In the genomic region with DNA sequence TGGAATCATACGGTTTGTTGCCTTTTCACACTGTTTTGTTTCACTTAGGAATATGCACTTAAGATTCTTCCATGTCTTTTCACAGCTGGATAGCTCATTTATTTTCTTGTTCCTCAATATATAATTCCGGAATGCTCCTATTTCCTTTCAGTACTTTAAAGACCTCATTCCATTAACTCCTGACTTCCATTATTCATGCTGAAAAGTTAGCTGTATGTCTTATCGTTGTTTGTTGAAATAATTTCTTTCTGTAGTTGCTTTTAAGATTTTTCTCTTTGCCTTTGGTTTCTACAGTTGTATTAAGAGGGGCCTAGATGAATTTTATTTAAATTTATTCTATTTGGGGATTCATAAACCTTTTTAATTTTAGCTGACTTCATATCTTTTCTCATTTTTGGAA, we compare ENCODE assay signal across 25 cellular contexts.
"Had no signal": no experiment of that assay in that cellular context is flagged by ENCODE, and none has a peak within 500 bp of the region (broad histone marks: within the 10 kb centered on the region; RNA-seq: fewer than 3 reads in every experiment).

No MANE protein-coding gene starts in this region.

- H3K4me3 ChIP-seq: breast epithelium, lower lobe of right lung, neural progenitor cell, right atrium auricular region, suprapubic skin, tibial artery, upper lobe of right lung had no signal

- H3K9me3 ChIP-seq: suprapubic skin had no signal

- H3K27ac ChIP-seq: breast epithelium, lower lobe of right lung, neural progenitor cell, right atrium auricular region, suprapubic skin, tibial artery, upper lobe of right lung had no signal

- H3K4me1 ChIP-seq: breast epithelium, lower lobe of right lung, neural progenitor cell, right atrium auricular region, suprapubic skin, tibial artery, upper lobe of right lung had no signal

- DNase-seq: activated B cell treated with CpG ODN at 0.5 μM for 24 hours; activated CD4-positive, alpha-beta T cell treated with anti-CD3 and anti-CD28 coated beads, Interleukin-2, amount 50 U/mL, for 1 hour; activated CD8-positive, alpha-beta memory T cell treated with anti-CD3 and anti-CD28 coated beads, Interleukin-2, amount 10 ng/mL, durations not matched to agents 7 days and 5 days; activated CD8-positive, alpha-beta T cell treated with anti-CD3 and anti-CD28 coated beads, Interleukin-2, amount 10 ng/mL, durations not matched to agents 7 days and 5 days; activated T-cell treated with anti-CD3 and anti-CD28 coated beads, Interleukin-2, amount 50 U/mL, for 48 hours; central memory CD4-positive, alpha-beta T cell; endodermal cell; foreskin fibroblast; head of caudate nucleus; hypothalamus; immature natural killer cell; lower lobe of right lung; mesenchymal stem cell; natural killer cell; occipital lobe; stimulated activated CD4-positive, alpha-beta T cell treated with anti-CD3 and anti-CD28 coated beads, Interleukin-15, amount 100 ng/mL, for 24 hours; stimulated activated CD4-positive, alpha-beta T cell treated with anti-CD3 and anti-CD28 coated beads, Interleukin-2, amount 100 ng/mL, for 24 hours; stimulated activated naive B cell treated with anti-CD40 and anti-IgM and Interleukin-4, amounts not matched to agents 10 μg/mL and 1 μg/mL and 100 μg/mL, for 72 hours; T1000; tibial artery; upper lobe of right lung had no signal

- H3K36me3 ChIP-seq: breast epithelium, lower lobe of right lung, right atrium auricular region, suprapubic skin, tibial artery, upper lobe of right lung had no signal
